Comparison of ENCODE assay signal across 14 cellular contexts in genomic region chr6:150567823-150568383, GRCh38. TPM values are rescaled to one million over a fixed set of nuclear protein-coding genes. Genes with fewer than 3 reads are reported as not detected.
DNase-seq lines count a peak whose midpoint lies in the region; ATAC-seq and TF ChIP-seq lines count a peak whose summit lies in the region.
"Had no signal": no experiment of that assay in that cellular context is flagged by ENCODE, and none has a peak within 500 bp of the region (broad histone marks: within the 10 kb centered on the region; RNA-seq: fewer than 3 reads in every experiment).

No MANE protein-coding gene starts in this region.

- H3K4me3 ChIP-seq in SJCRH30: no peak overlapping the region
- H3K4me3 ChIP-seq in GM23338: no peak overlapping the region
- H3K4me3 ChIP-seq: right lobe of liver had no signal

- H3K36me3 Mint-ChIP-seq in GM23338 (ENCODE audit: low read depth): no peaks in the 10 kb centered on the region
- H3K36me3 Mint-ChIP-seq: activated CD4-positive, alpha-beta memory T cell treated with anti-CD3 and anti-CD28 coated beads for 36 hours; immature natural killer cell had no signal

- H3K9me2 ChIP-seq in GM23338 (ENCODE audit: insufficient read depth): peaks cover 4% of the 10 kb centered on the region; the same call in 1 of the 2 replicates

- no peaks in the 10 kb centered on the region for H3K27me3 Mint-ChIP-seq in GM23338 (ENCODE audit: insufficient read depth, low read depth, poor library complexity)

- H3K27me3 ChIP-seq in SJCRH30 (no peaks in the 10 kb centered on the region), GM23338 (ENCODE audit: insufficient read depth) (no peaks in the 10 kb centered on the region)
- H3K27me3 ChIP-seq: right lobe of liver had no signal

- no peak overlapping the region for H2AFZ ChIP-seq in GM23338

- no peak for TF ChIP-seq CTCF in GM23338 (conservative IDR thresholded peaks at IDR 0.05; ENCODE audit: low read depth in 2 of 2)

- H3F3A ChIP-seq in GM23338 (replicated peaks; ENCODE audit: low read depth): no peaks in the 10 kb centered on the region

- H3K9me3 Mint-ChIP-seq in GM23338: no peaks in the 10 kb centered on the region; the same call in 2 of the 3 replicates
- H3K9me3 Mint-ChIP-seq: activated CD4-positive, alpha-beta memory T cell treated with anti-CD3 and anti-CD28 coated beads for 36 hours; activated T-helper 17 cell treated with anti-CD3 and anti-CD28 coated beads, Interleukin-2, amount 50 U/mL, for 72 hours; immature natural killer cell had no signal

- peak; percentile 66 for DNase-seq in COLO829 (ENCODE audit: low spot score)
- DNase-seq in LHCN-M2 (ENCODE audit: low read depth): peak; percentile 4
- DNase-seq in SJCRH30: peak; percentile 40 to 52
- DNase-seq in kidney tubule cell (ENCODE audit: low spot score): peak; percentile 39
- no peak for DNase-seq in NCI-H2196 (lab: John Stamatoyannopoulos, UW; ENCODE audit: unreplicated experiment)
- DNase-seq in GM23338 (ENCODE audit: low spot score): no peak
- DNase-seq: activated CD4-positive, alpha-beta memory T cell treated with anti-CD3 and anti-CD28 coated beads for 36 hours; immature natural killer cell; NCI-H446 treated with DMSO at 0.1 percent for 48 hours; right lobe of liver; stimulated activated naive CD4-positive, alpha-beta T cell had no signal

- H3K4me1 ChIP-seq in SJCRH30: peaks cover 9% of the 10 kb centered on the region; the same call in 1 of the 2 replicates
- H3K4me1 ChIP-seq in GM23338 (ENCODE audit: insufficient read depth): no peaks in the 10 kb centered on the region

- no peaks in the 10 kb centered on the region for H3K79me2 ChIP-seq in GM23338 (replicated peaks; ENCODE audit: insufficient read depth)

- no peak for ATAC-seq in GM21529 (IDR thresholded peaks at IDR 0.05; ENCODE audit: unreplicated experiment)
- no peak for ATAC-seq in GM23338
- no peak for ATAC-seq in HG02623 (IDR thresholded peaks at IDR 0.05; ENCODE audit: unreplicated experiment)
- ATAC-seq: activated T-helper 17 cell treated with anti-CD3 and anti-CD28 coated beads, Interleukin-2, amount 50 U/mL, for 72 hours had no signal

- H3K4me2 ChIP-seq in GM23338: no peak overlapping the region

- H3K27ac ChIP-seq in SJCRH30: no peak overlapping the region
- no peak overlapping the region for H3K27ac ChIP-seq in GM23338 (ENCODE audit: low read depth)

- no peak overlapping the region for H3K4me3 Mint-ChIP-seq in GM23338
- H3K4me3 Mint-ChIP-seq: activated CD4-positive, alpha-beta memory T cell treated with anti-CD3 and anti-CD28 coated beads for 36 hours; activated T-helper 17 cell treated with anti-CD3 and anti-CD28 coated beads, Interleukin-2, amount 50 U/mL, for 72 hours; immature natural killer cell had no signal

- H3K36me3 ChIP-seq in SJCRH30 (no peaks in the 10 kb centered on the region), GM23338 (ENCODE audit: insufficient read depth) (no peaks in the 10 kb centered on the region)
- H3K36me3 ChIP-seq: right lobe of liver had no signal

- no peak overlapping the region for H3K27ac Mint-ChIP-seq in GM23338
- H3K27ac Mint-ChIP-seq: activated CD4-positive, alpha-beta memory T cell treated with anti-CD3 and anti-CD28 coated beads for 36 hours; activated T-helper 17 cell treated with anti-CD3 and anti-CD28 coated beads, Interleukin-2, amount 50 U/mL, for 72 hours; immature natural killer cell had no signal

- no peaks in the 10 kb centered on the region for H3K9me3 ChIP-seq in SJCRH30 (replicated peaks)
- H3K9me3 ChIP-seq: right lobe of liver had no signal

- H3K4me1 Mint-ChIP-seq in GM23338: peaks cover under 1% of the 10 kb centered on the region
- H3K4me1 Mint-ChIP-seq: activated T-helper 17 cell treated with anti-CD3 and anti-CD28 coated beads, Interleukin-2, amount 50 U/mL, for 72 hours; immature natural killer cell had no signal

- no peaks in the 10 kb centered on the region for H4K20me1 ChIP-seq in GM23338 (replicated peaks; ENCODE audit: insufficient read depth)

TF ChIP-seq in GM23338, 12 proteins besides CTCF, POLR2A, EP300 and RAD21 (continues in another document):
- TF ChIP-seq EZH2 (IDR thresholded peaks at IDR 0.05; ENCODE audit: low read depth, unreplicated experiment): no peak
- TF ChIP-seq EZH2phosphoT487 (IDR thresholded peaks at IDR 0.05; ENCODE audit: unreplicated experiment): no peak
- TF ChIP-seq STAT1 (IDR thresholded peaks at IDR 0.05; ENCODE audit: unreplicated experiment): no peak
- TF ChIP-seq ETS1 (IDR thresholded peaks at IDR 0.05): no peak
- TF ChIP-seq NANOG (IDR thresholded peaks at IDR 0.05; ENCODE audit: borderline replicate concordance): no peak
- no peak for TF ChIP-seq POLR2AphosphoS5 (IDR thresholded peaks at IDR 0.05; ENCODE audit: low read depth)
- no peak for TF ChIP-seq REST (IDR thresholded peaks at IDR 0.05; ENCODE audit: unreplicated experiment)
- TF ChIP-seq ZNF331 (CRISPR knock-in tag; IDR thresholded peaks at IDR 0.05; ENCODE audit: low read depth): no peak
- TF ChIP-seq ZNF114 (CRISPR knock-in tag; IDR thresholded peaks at IDR 0.05): no peak
- no peak for TF ChIP-seq CREB1 (CRISPR knock-in tag; IDR thresholded peaks at IDR 0.05; ENCODE audit: low read depth)

RNA-seq across cellular contexts. Expression of gene PLEKHG1, which starts 31.8 kb away (rescaled TPM):
- total RNA-seq in LHCN-M2 (2014; rRNA removed): 0.06 TPM in 1 of 2 replicates, not detected in the other
- polyA plus RNA-seq in LHCN-M2 (2012): 0.04 TPM
- 13.6 and 13.8 TPM in 2 replicates for total RNA-seq in SJCRH30 (2014; rRNA removed; shearing (Covaris generic))
- total RNA-seq in GM23338 (2014; rRNA removed; shearing (Covaris generic)): 1.0 and 2.5 TPM in 2 replicates
- 0.64 and 0.89 TPM in 2 replicates for polyA plus RNA-seq in GM23338 (2016; fragmentation: Nextera tagmentation; extraction: Ambion mirVana)

Comparison
In these comparisons a context has a peak if more than half of its experiments do, and no peak if none do; other contexts are left out.
1. DNase-seq: peak in COLO829 (single experiment), LHCN-M2 (single experiment), SJCRH30 (2 of 2) and kidney tubule cell (single experiment); none in NCI-H2196 (single experiment) and GM23338 (single experiment).